ENCODE assay signal across 17 cellular contexts in the genomic region with DNA sequence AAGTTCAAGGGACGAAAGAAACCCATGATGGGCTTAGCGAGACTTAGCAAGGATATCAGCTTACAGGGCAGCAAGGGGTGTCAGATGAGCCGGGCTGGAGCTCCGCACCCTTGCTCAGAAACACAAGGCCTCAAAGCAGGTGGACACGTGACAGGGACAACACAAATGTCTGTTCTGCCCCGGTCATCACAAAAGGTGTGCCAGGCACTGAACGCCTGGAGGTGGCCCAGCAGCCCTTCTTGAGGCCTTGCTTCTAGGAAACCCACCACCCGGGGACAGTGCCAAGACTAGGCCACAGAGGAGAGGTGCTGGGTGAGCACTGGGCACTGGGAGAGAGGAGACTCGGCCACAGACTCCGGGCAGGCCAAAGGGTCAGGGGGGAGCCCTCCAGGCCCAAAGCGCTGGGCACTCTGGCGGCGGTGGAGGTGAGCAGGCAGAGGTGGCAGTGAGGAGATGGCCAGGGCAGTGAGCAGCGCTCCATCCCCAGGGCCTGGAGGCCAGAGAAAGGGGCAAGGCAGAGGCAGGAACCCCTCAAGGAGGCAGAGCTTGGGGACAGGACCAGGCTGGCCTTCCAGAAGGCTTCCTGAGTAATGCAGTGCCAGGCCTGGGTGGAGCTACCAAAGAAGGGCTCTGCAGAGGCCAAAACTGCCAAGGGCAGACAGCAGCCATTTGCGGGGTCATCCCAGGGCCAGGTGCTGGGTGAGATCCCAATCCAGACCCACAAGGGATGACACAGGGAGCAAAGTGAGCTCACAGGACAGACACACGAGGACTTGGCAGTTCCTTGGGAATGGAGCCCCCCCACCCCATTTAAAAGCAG. TPM values are rescaled to one million over a fixed set of nuclear protein-coding genes. Genes with fewer than 3 reads are reported as not detected.
DNase-seq lines count a peak whose midpoint lies in the region; ATAC-seq and TF ChIP-seq lines count a peak whose summit lies in the region.
"Had no signal": no experiment of that assay in that cellular context is flagged by ENCODE, and none has a peak within 500 bp of the region (broad histone marks: within the 10 kb centered on the region; RNA-seq: fewer than 3 reads in every experiment).

No MANE protein-coding gene starts in this region.

- H3K23ac ChIP-seq in trophoblast cell (ENCODE audit: low read length): no peak overlapping the region

- intact Hi-C loops in cardiac septum (cut with DNase I) (no loop called here), left cardiac atrium (cut with DNase I) (loop anchor here in 1 of 2 donors (10.0 kb wide), 1 partner anchor 47 kb away; no protein-coding TSS in a partner anchor), left lung (cut with DNase I) (no loop called here)

- H3K36me3 ChIP-seq in left lung (no peaks in the 10 kb centered on the region), trophoblast cell (ENCODE audit: control insufficient read depth in 1 of 2, insufficient read depth in 2 of 2, low read length in 2 of 2) (no peaks in the 10 kb centered on the region)

- DNase-seq in cardiac septum (ENCODE audit: low spot score) (peak; percentile 72), left cardiac atrium (no peak), left lung (peak; percentile 22 to 67), trophoblast cell (no peak), KG1 (lab: John Stamatoyannopoulos, UW) (no peak)
- DNase-seq: C1 segment of cervical spinal cord, HFFc6, NCI-H2081 treated with DMSO at 0.1 percent for 48 hours, NCI-H510A, NCI-H774, SHP77 had no signal

- TF ChIP-seq CTCF in left lung (IDR thresholded peaks at IDR 0.05): no peak

- no peak overlapping the region for H2BK120ac ChIP-seq in trophoblast cell (ENCODE audit: insufficient read depth, low read length, poor library complexity)

- H3K9ac ChIP-seq in trophoblast cell (ENCODE audit: low read length): no peak overlapping the region
- H3K9ac ChIP-seq: KMS-11 had no signal

- no peak overlapping the region for H4K91ac ChIP-seq in trophoblast cell (ENCODE audit: low read depth, low read length)

- H3K27ac ChIP-seq in left lung (no peak overlapping the region), trophoblast cell (ENCODE audit: low read depth, low read length) (no peak overlapping the region)
- H3K27ac ChIP-seq: KMS-11 had no signal

- H3K9me3 ChIP-seq in left lung: no peaks in the 10 kb centered on the region
- no peaks in the 10 kb centered on the region for H3K9me3 ChIP-seq in trophoblast cell (ENCODE audit: insufficient read depth, low read depth, low read length)

- no peak overlapping the region for H2AFZ ChIP-seq in trophoblast cell (ENCODE audit: insufficient read depth, low read length, poor library complexity)

- no peak overlapping the region for H2BK12ac ChIP-seq in trophoblast cell (ENCODE audit: low read length)

- H3K79me2 ChIP-seq in trophoblast cell (ENCODE audit: control insufficient read depth, insufficient read depth, low read length, poor library complexity): no peaks in the 10 kb centered on the region

- H3K4ac ChIP-seq in trophoblast cell (ENCODE audit: low read depth, low read length): no peak overlapping the region

- H3K27me3 ChIP-seq in left lung (peaks cover 0 to 38% of the 10 kb centered on the region in 2 donors), trophoblast cell (ENCODE audit: insufficient read depth, low read length) (no peaks in the 10 kb centered on the region)

- H2BK5ac ChIP-seq in trophoblast cell (ENCODE audit: low read depth, low read length, poor library complexity): no peak overlapping the region

- H3K14ac ChIP-seq in trophoblast cell (ENCODE audit: low read length): no peak overlapping the region

- no peak overlapping the region for H4K8ac ChIP-seq in trophoblast cell (ENCODE audit: low read depth, low read length)

- H3K4me1 ChIP-seq in left lung (no peaks in the 10 kb centered on the region), trophoblast cell (ENCODE audit: control insufficient read depth in 1 of 2, insufficient read depth in 2 of 2, low read length in 2 of 2) (no peaks in the 10 kb centered on the region)

- WGBS in trophoblast cell (ENCODE audit: extremely low coverage, insufficient coverage, insufficient read length): no CpG with 5 or more reads among the region's 16 CpGs

- H3K4me3 ChIP-seq in left lung (no peak overlapping the region), trophoblast cell (ENCODE audit: low read depth, low read length) (no peak overlapping the region)

- no peak overlapping the region for H3K4me2 ChIP-seq in trophoblast cell (ENCODE audit: low read length)
- H3K4me2 ChIP-seq: KMS-11 had no signal

- H3K79me1 ChIP-seq in trophoblast cell (ENCODE audit: low read length): no peaks in the 10 kb centered on the region

- no peak overlapping the region for H3K18ac ChIP-seq in trophoblast cell (ENCODE audit: low read length)

- H2AK5ac ChIP-seq in trophoblast cell (ENCODE audit: low read length): no peak overlapping the region

- H4K12ac ChIP-seq in trophoblast cell (ENCODE audit: low read depth, low read length): peak overlapping the region; percentile 36

- ATAC-seq in left cardiac atrium (no peak), left lung (no peak), HG03025 (IDR thresholded peaks at IDR 0.05; ENCODE audit: low FRiP score, unreplicated experiment) (no peak), HG03571 (IDR thresholded peaks at IDR 0.05; ENCODE audit: unreplicated experiment) (no peak)
- ATAC-seq: HepG2, Panc1 had no signal

RNA-seq across cellular contexts. Expression of a gene that starts 22.7 kb away (rescaled TPM):
- total RNA-seq in cardiac septum (5.8 TPM), left cardiac atrium (10 to 100 TPM in 1 of 2 donors, 1 to 10 TPM in 1; 6.0 to 10.1 TPM), left lung (under 1 TPM in 1 of 2 donors, not detected in 1; 0.10 TPM)
- polyA plus RNA-seq in trophoblast cell (2013): 0.85 and 0.88 TPM in 2 replicates
- total RNA-seq: HepG2, M059J had no signal
- polyA plus RNA-seq: HepG2 had no signal

Comparison
In these comparisons a context has a peak if more than half of its experiments do, and no peak if none do; other contexts are left out.
1. DNase-seq: peak in cardiac septum (single experiment) and left lung (2 of 2); none in left cardiac atrium (single experiment), trophoblast cell (0 of 2) and KG1 (single experiment).